ENCODE assay signal across 10 cellular contexts in the genomic region with DNA sequence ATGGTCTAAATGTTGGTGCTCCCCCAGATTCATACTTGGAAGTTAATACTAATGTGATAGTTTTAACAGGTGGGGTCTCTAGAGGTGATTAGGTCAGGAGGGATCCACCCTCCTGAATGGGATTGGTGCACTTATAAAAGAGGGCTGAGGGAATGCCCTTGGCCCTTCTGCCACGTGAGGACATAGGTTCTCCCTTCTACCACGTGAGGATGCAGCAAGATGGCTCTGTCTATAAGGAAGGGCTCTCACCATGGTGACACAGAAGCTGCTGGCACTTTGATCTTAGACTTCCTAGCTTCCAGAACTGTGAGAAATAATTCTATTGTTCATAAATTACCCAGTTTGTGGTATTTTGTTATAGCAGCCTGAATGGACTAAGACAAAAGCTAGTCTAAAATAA. TPM values are rescaled to one million over a fixed set of nuclear protein-coding genes. Genes with fewer than 3 reads are reported as not detected.
DNase-seq lines count a peak whose midpoint lies in the region; ATAC-seq and TF ChIP-seq lines count a peak whose summit lies in the region.
"Had no signal": no experiment of that assay in that cellular context is flagged by ENCODE, and none has a peak within 500 bp of the region (broad histone marks: within the 10 kb centered on the region; RNA-seq: fewer than 3 reads in every experiment).

No MANE protein-coding gene starts in this region.

- H3K27me3 ChIP-seq in heart right ventricle: peaks cover 0 to 39% (median 0%) of the 10 kb centered on the region in 7 donors

- DNase-seq in heart right ventricle: no peak
- DNase-seq in left cardiac atrium: no peak
- DNase-seq in astrocyte of the spinal cord (ENCODE audit: low read depth, low spot score): no peak
- DNase-seq in activated gamma-delta T cell treated with Interleukin-2 at 50 U/mL for 16 hours: no peak
- DNase-seq in stimulated activated naive CD8-positive, alpha-beta T cell treated with anti-CD3 and anti-CD28 coated beads, Interleukin-15, amount 100 ng/mL, for 72 hours: no peak
- DNase-seq: CD8-positive, alpha-beta T cell had no signal

- no peak overlapping the region for H3K27ac ChIP-seq in heart right ventricle
- no peak overlapping the region for H3K27ac ChIP-seq in mesodermal cell (ENCODE audit: low read depth, low read length, severe bottlenecking)

- no peaks in the 10 kb centered on the region for H3K9me3 Mint-ChIP-seq in stimulated activated naive CD8-positive, alpha-beta T cell treated with anti-CD3 and anti-CD28 coated beads, Interleukin-15, amount 100 ng/mL, for 72 hours
- H3K9me3 Mint-ChIP-seq in activated T-helper 17 cell treated with anti-CD3 and anti-CD28 coated beads, Interleukin-2, amount 50 U/mL, for 72 hours: no peaks in the 10 kb centered on the region
- H3K9me3 Mint-ChIP-seq: CD8-positive, alpha-beta T cell had no signal

- peaks cover 43% of the 10 kb centered on the region for H3K27me3 Mint-ChIP-seq in stimulated activated naive CD8-positive, alpha-beta T cell treated with anti-CD3 and anti-CD28 coated beads, Interleukin-15, amount 100 ng/mL, for 72 hours
- H3K27me3 Mint-ChIP-seq in activated T-helper 17 cell treated with anti-CD3 and anti-CD28 coated beads, Interleukin-2, amount 50 U/mL, for 72 hours: peaks cover 44% of the 10 kb centered on the region

- H3K36me3 ChIP-seq in heart right ventricle: peaks cover 0 to 46% (median 0%) of the 10 kb centered on the region in 9 donors
- peaks cover 33% of the 10 kb centered on the region for H3K36me3 ChIP-seq in mesodermal cell (ENCODE audit: control insufficient read depth, insufficient read depth, low read length)

- TF ChIP-seq CTCF in heart right ventricle (IDR thresholded peaks at IDR 0.05): no peak
- TF ChIP-seq CTCF in astrocyte of the spinal cord (IDR thresholded peaks at IDR 0.05; ENCODE audit: low read depth, low read length): no peak

- no peaks in the 10 kb centered on the region for H3K9me3 ChIP-seq in heart right ventricle
- H3K9me3 ChIP-seq in mesodermal cell (ENCODE audit: control insufficient read depth, low read length): no peaks in the 10 kb centered on the region

- H3K4me3 ChIP-seq in heart right ventricle (peak overlapping the region in 8 of 10 donors; percentile 52 to 83 (median 67)), astrocyte of the spinal cord (ENCODE audit: low read depth, low read length) (peak overlapping the region; percentile 67), mesodermal cell (ENCODE audit: extremely low read depth, insufficient read depth, low read length, poor library complexity, severe bottlenecking) (peak overlapping the region; percentile 70)
- H3K4me3 ChIP-seq: K562 had no signal

- H3K4me1 ChIP-seq in heart right ventricle (peaks cover 0 to 14% (median 8%) of the 10 kb centered on the region in 9 donors), mesodermal cell (ENCODE audit: control insufficient read depth, insufficient read depth, low read length, poor library complexity, severe bottlenecking) (peaks cover 6% of the 10 kb centered on the region)

- 87 to 88% methylated on average over 2 of the region's 2 CpGs for WGBS in heart right ventricle, 2 donors
- 38 to 46% methylated on average over 1 to 2 of the region's 2 CpGs for WGBS in mesodermal cell (ENCODE audit: insufficient coverage in 2 of 2), 2 experiments

- H3K4me1 Mint-ChIP-seq in stimulated activated naive CD8-positive, alpha-beta T cell treated with anti-CD3 and anti-CD28 coated beads, Interleukin-15, amount 100 ng/mL, for 72 hours: peaks cover 16% of the 10 kb centered on the region
- no peaks in the 10 kb centered on the region for H3K4me1 Mint-ChIP-seq in activated T-helper 17 cell treated with anti-CD3 and anti-CD28 coated beads, Interleukin-2, amount 50 U/mL, for 72 hours

- intact Hi-C loops in heart right ventricle (cut with DNase I) (no loop called here), left cardiac atrium (cut with DNase I) (no loop called here)

- no peaks in the 10 kb centered on the region for H3K36me3 Mint-ChIP-seq in activated T-helper 17 cell treated with anti-CD3 and anti-CD28 coated beads, Interleukin-2, amount 50 U/mL, for 72 hours (ENCODE audit: low read depth)
- H3K36me3 Mint-ChIP-seq: CD8-positive, alpha-beta T cell had no signal

- no peak overlapping the region for H3K27ac Mint-ChIP-seq in stimulated activated naive CD8-positive, alpha-beta T cell treated with anti-CD3 and anti-CD28 coated beads, Interleukin-15, amount 100 ng/mL, for 72 hours
- H3K27ac Mint-ChIP-seq in activated T-helper 17 cell treated with anti-CD3 and anti-CD28 coated beads, Interleukin-2, amount 50 U/mL, for 72 hours: no peak overlapping the region
- H3K27ac Mint-ChIP-seq: CD8-positive, alpha-beta T cell had no signal

- no peak for ATAC-seq in heart right ventricle
- no peak for ATAC-seq in left cardiac atrium
- no peak for ATAC-seq in stimulated activated naive CD8-positive, alpha-beta T cell treated with anti-CD3 and anti-CD28 coated beads, Interleukin-15, amount 100 ng/mL, for 72 hours
- no peak for ATAC-seq in GM21515 (IDR thresholded peaks at IDR 0.05; ENCODE audit: unreplicated experiment)
- no peak for ATAC-seq in activated T-helper 17 cell treated with anti-CD3 and anti-CD28 coated beads, Interleukin-2, amount 50 U/mL, for 72 hours (replicated peaks)
- ATAC-seq: CD8-positive, alpha-beta T cell; K562 had no signal

- in situ Hi-C loops in astrocyte of the spinal cord (cut with HindIII; ENCODE audit: low sequenced_read_pairs): no loop called here

- H3K4me3 Mint-ChIP-seq in stimulated activated naive CD8-positive, alpha-beta T cell treated with anti-CD3 and anti-CD28 coated beads, Interleukin-15, amount 100 ng/mL, for 72 hours: no peak overlapping the region
- H3K4me3 Mint-ChIP-seq in activated T-helper 17 cell treated with anti-CD3 and anti-CD28 coated beads, Interleukin-2, amount 50 U/mL, for 72 hours: no peak overlapping the region

RNA-seq across cellular contexts. Expression of gene AADAT, which starts 1.1 kb away (rescaled TPM):
- total RNA-seq in heart right ventricle (1 to 10 TPM in 9 of 10 donors, under 1 TPM in 1; 0.82 to 2.7 (median 1.7) TPM), left cardiac atrium (1 to 10 TPM; 1.5 to 1.6 TPM)
- polyA plus RNA-seq in heart right ventricle: 1 to 10 TPM in 1 of 2 donors, under 1 TPM in 1; 0.99 to 3.5 TPM
- 12.7 TPM for polyA plus RNA-seq in mesodermal cell (2013, experiment 1 of 2)
- polyA plus RNA-seq in mesodermal cell (2013, experiment 2 of 2): 11.9 TPM
- total RNA-seq in activated T-helper 17 cell treated with anti-CD3 and anti-CD28 coated beads, Interleukin-2, amount 50 U/mL, for 72 hours: not detected
- total RNA-seq: CD8-positive, alpha-beta T cell; K562 had no signal
